In the genomic region with DNA sequence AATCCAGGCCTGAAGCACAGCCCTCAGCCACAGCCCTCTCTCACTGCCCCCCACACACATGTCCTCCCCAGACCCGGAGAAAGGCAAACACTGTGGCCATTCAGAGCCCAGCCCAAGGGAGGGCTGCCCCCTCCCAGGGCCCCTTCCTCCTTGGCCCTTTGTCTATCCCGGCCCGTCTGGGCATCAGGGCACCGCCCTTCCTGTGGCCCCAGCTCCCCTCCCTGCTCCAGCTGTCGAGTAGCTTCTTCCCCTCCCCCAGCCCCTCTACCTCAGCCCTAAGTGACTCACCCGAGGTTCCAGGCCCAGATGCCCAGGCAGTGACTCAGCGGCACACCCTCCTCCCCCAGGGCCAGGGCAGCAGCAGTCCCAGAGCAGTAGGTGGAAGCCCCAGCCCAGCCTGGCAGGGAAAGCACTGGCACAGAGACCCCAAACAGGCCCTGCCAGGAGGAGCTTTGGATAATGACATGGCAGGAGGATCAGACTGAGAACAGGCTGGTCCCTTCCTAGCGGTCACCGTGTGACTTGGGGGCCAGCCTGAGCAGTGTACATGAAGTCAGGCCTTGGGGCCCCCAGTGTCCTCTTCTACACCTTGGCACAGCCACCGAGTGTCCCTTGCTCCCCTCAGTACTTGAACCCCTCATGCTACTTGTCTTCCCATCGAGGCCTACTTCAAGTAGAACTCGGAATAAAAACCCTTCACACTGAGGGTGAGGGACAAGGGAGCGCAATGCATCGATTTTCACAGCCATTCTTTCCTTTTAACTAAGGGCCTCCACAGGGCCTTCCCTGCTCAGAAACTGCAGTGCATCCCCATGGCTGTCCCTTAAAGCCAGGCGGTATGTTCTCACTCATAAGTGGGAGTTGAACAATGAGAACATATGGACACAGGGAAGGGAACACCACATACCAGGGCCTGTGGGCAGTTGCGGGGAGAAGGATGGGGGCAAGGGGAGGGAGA, we compare ENCODE assay signal across 8 cellular contexts. TPM values are rescaled to one million over a fixed set of nuclear protein-coding genes. Genes with fewer than 3 reads are reported as not detected.
DNase-seq lines count a peak whose midpoint lies in the region; ATAC-seq and TF ChIP-seq lines count a peak whose summit lies in the region.

No MANE protein-coding gene starts in this region.

- TF ChIP-seq CTCF in AG10803 (conservative IDR thresholded peaks at IDR 0.05; ENCODE audit: low read length) (no peak), GM23338 (conservative IDR thresholded peaks at IDR 0.05; ENCODE audit: low read depth in 2 of 2) (no peak), lower lobe of right lung (IDR thresholded peaks at IDR 0.05) (no peak)

- ATAC-seq in GM23338 = peak; percentile 69
- ATAC-seq in lower lobe of right lung = peak; percentile 92 to 96

- CTCF ChIA-PET in activated CD4-positive, alpha-beta memory T cell treated with anti-CD3 and anti-CD28 coated beads, Interleukin-2, amount 10 ng/mL, durations not matched to agents 7 days and 5 days (lab: Charles Lee) = interaction anchor here (0.6 to 5.4 kb wide), 10 partner anchors 15 to 56 kb away, joined by 3 to 99 read pairs (median 5); partner anchors contain the start of genes S100A4, S100A5 and S100A6

- peak overlapping the region; percentile 85 for H2AFZ ChIP-seq in GM23338

- H3K36me3 ChIP-seq in GM23338 (ENCODE audit: insufficient read depth) (no peaks in the 10 kb centered on the region), lower lobe of right lung (no peaks in the 10 kb centered on the region)

- intact Hi-C loops in lower lobe of right lung (cut with DNase I) = loop anchor here (5.0 to 10.0 kb wide), 2 partner anchors 34 to 52 kb away; no protein-coding TSS in a partner anchor

- no peaks in the 10 kb centered on the region for H3K36me3 Mint-ChIP-seq in GM23338 (ENCODE audit: low read depth)
- no peaks in the 10 kb centered on the region for H3K36me3 Mint-ChIP-seq in activated CD4-positive, alpha-beta memory T cell treated with anti-CD3 and anti-CD28 coated beads, Interleukin-2, amount 10 ng/mL, durations not matched to agents 7 days and 5 days (ENCODE audit: low read depth)

- H3K9me2 ChIP-seq in GM23338 (ENCODE audit: insufficient read depth) = no peaks in the 10 kb centered on the region

- no peaks in the 10 kb centered on the region for H3K9me3 ChIP-seq in lower lobe of right lung

- H3K9me3 Mint-ChIP-seq in GM23338 = no peaks in the 10 kb centered on the region
- no peaks in the 10 kb centered on the region for H3K9me3 Mint-ChIP-seq in activated CD4-positive, alpha-beta memory T cell treated with anti-CD3 and anti-CD28 coated beads, Interleukin-2, amount 10 ng/mL, durations not matched to agents 7 days and 5 days

- H3K4me3 ChIP-seq in AG10803 (ENCODE audit: low read length) = peak overlapping the region; percentile 40
- H3K4me3 ChIP-seq in GM23338 = 0 out of 2 replicates have a peak overlapping the region, but pooled peaks have one; percentile 17
- peak overlapping the region; percentile 20 for H3K4me3 ChIP-seq in lower lobe of right lung

- POLR2A ChIA-PET in activated CD4-positive, alpha-beta memory T cell treated with anti-CD3 and anti-CD28 coated beads, Interleukin-2, amount 10 ng/mL, durations not matched to agents 7 days and 5 days (lab: Charles Lee) = interaction anchor here (0.8 to 8.2 kb wide), 16 partner anchors 10 to 424 kb away, joined by 3 to 188 read pairs (median 5); partner anchors contain the start of genes CHTOP, RPS27, S100A4 and S100A5

- 0 out of 2 replicates have a peak overlapping the region, but pooled peaks have one; percentile 55 for H3K27ac ChIP-seq in GM23338 (ENCODE audit: low read depth)
- peak overlapping the region; percentile 94 for H3K27ac ChIP-seq in lower lobe of right lung

- H3K4me1 ChIP-seq in GM23338 (ENCODE audit: insufficient read depth) (peaks cover 18% of the 10 kb centered on the region), lower lobe of right lung (peaks cover 42% of the 10 kb centered on the region)

- H3K79me2 ChIP-seq in GM23338 (replicated peaks; ENCODE audit: insufficient read depth) = no peaks in the 10 kb centered on the region

- peaks cover 16% of the 10 kb centered on the region for H3K27me3 Mint-ChIP-seq in GM23338 (ENCODE audit: insufficient read depth, low read depth, poor library complexity)
- no peaks in the 10 kb centered on the region for H3K27me3 Mint-ChIP-seq in activated CD4-positive, alpha-beta memory T cell treated with anti-CD3 and anti-CD28 coated beads, Interleukin-2, amount 10 ng/mL, durations not matched to agents 7 days and 5 days

- H3K27ac Mint-ChIP-seq in GM23338 = peak overlapping the region; percentile 96
- peak overlapping the region; percentile 100 for H3K27ac Mint-ChIP-seq in activated CD4-positive, alpha-beta memory T cell treated with anti-CD3 and anti-CD28 coated beads, Interleukin-2, amount 10 ng/mL, durations not matched to agents 7 days and 5 days

- peaks cover 6% of the 10 kb centered on the region; the same call in 1 of the 2 replicates for H3F3A ChIP-seq in GM23338 (replicated peaks; ENCODE audit: low read depth)

- no peaks in the 10 kb centered on the region for H4K20me1 ChIP-seq in GM23338 (replicated peaks; ENCODE audit: insufficient read depth)

- peaks cover 36% of the 10 kb centered on the region for H3K4me1 Mint-ChIP-seq in GM23338
- peaks cover 47% of the 10 kb centered on the region for H3K4me1 Mint-ChIP-seq in activated CD4-positive, alpha-beta memory T cell treated with anti-CD3 and anti-CD28 coated beads, Interleukin-2, amount 10 ng/mL, durations not matched to agents 7 days and 5 days

- peak overlapping the region; percentile 64 for H3K4me2 ChIP-seq in GM23338

- H3K4me3 Mint-ChIP-seq in GM23338 = peak overlapping the region; percentile 23; the same call in 2 of the 3 replicates
- peak overlapping the region; percentile 44 for H3K4me3 Mint-ChIP-seq in activated CD4-positive, alpha-beta memory T cell treated with anti-CD3 and anti-CD28 coated beads, Interleukin-2, amount 10 ng/mL, durations not matched to agents 7 days and 5 days

- DNase-seq in AG10803 (ENCODE audit: low read depth) (peak; percentile 99), GM23338 (ENCODE audit: low spot score) (peak; percentile 90), NCI-H524 (lab: John Stamatoyannopoulos, UW) (peak; percentile 92 to 95), dermis microvascular lymphatic vessel endothelial cell (ENCODE audit: low read depth in 2 of 2) (peak; percentile 70 to 98), lower lobe of right lung (peak; percentile 98), NCI-H1930 (lab: John Stamatoyannopoulos, UW) (no peak)
- DNase-seq in activated CD4-positive, alpha-beta memory T cell treated with anti-CD3 and anti-CD28 coated beads, Interleukin-2, amount 10 ng/mL, durations not matched to agents 7 days and 5 days = peak; percentile 92
- peak; percentile 66 to 77 (median 76) for DNase-seq in stimulated activated CD4-positive, alpha-beta T cell treated with anti-CD3 and anti-CD28 coated beads, TNF-alpha, amount 100 ng/mL, for 1 hour (ENCODE audit: low read depth in 3 of 3, low spot score in 1 of 3)

- H3K27me3 ChIP-seq in GM23338 (ENCODE audit: insufficient read depth) = no peaks in the 10 kb centered on the region
- H3K27me3 ChIP-seq in lower lobe of right lung (ENCODE audit: low read depth) = no peaks in the 10 kb centered on the region

TF ChIP-seq in GM23338, 12 proteins besides CTCF, POLR2A, EP300 and RAD21:
- TF ChIP-seq JUNB (IDR thresholded peaks at IDR 0.05; ENCODE audit: unreplicated experiment) = no peak
- TF ChIP-seq POLR2AphosphoS5 (IDR thresholded peaks at IDR 0.05; ENCODE audit: low read depth) = peak; percentile 29; the same call in 1 of the 2 replicates

RNA-seq across cellular contexts. Expression of gene S100A2, which starts 1.0 kb away (rescaled TPM):
- total RNA-seq in GM23338 (2014; rRNA removed; shearing (Covaris generic)) = 0.66 TPM in 1 of 2 replicates, not detected in the other
- 0.89 and 1.1 TPM in 2 replicates for polyA plus RNA-seq in GM23338 (2016; fragmentation: Nextera tagmentation; extraction: Ambion mirVana)
- 1 to 10 TPM in 1 of 2 experiments, under 1 TPM in 1; 0.85 to 1.2 TPM for total RNA-seq in activated CD4-positive, alpha-beta memory T cell treated with anti-CD3 and anti-CD28 coated beads, Interleukin-2, amount 10 ng/mL, durations not matched to agents 7 days and 5 days
- total RNA-seq in dermis microvascular lymphatic vessel endothelial cell (0.76 and 2.2 TPM in 2 replicates), lower lobe of right lung (3.8 TPM)

RNA-seq across cellular contexts. Expression of gene S100A3, which starts 17.6 kb away (rescaled TPM):
- total RNA-seq in GM23338 (2014; rRNA removed; shearing (Covaris generic)) = not detected in 2 replicates
- not detected in 2 replicates for polyA plus RNA-seq in GM23338 (2016; fragmentation: Nextera tagmentation; extraction: Ambion mirVana)
- not detected for total RNA-seq in activated CD4-positive, alpha-beta memory T cell treated with anti-CD3 and anti-CD28 coated beads, Interleukin-2, amount 10 ng/mL, durations not matched to agents 7 days and 5 days
- 0.38 and 2.3 TPM in 2 replicates for total RNA-seq in dermis microvascular lymphatic vessel endothelial cell
- total RNA-seq in lower lobe of right lung = 4.5 TPM

RNA-seq across cellular contexts. Expression of gene S100A4, which starts 21.1 kb away (rescaled TPM):
- total RNA-seq in GM23338 (2014; rRNA removed; shearing (Covaris generic)) = 8.2 and 14.2 TPM in 2 replicates
- polyA plus RNA-seq in GM23338 (2016; fragmentation: Nextera tagmentation; extraction: Ambion mirVana) = 34.6 and 36.0 TPM in 2 replicates
- total RNA-seq in activated CD4-positive, alpha-beta memory T cell treated with anti-CD3 and anti-CD28 coated beads, Interleukin-2, amount 10 ng/mL, durations not matched to agents 7 days and 5 days = 1,000 to 10,000 TPM; 1,297 to 1,322 TPM
- total RNA-seq in dermis microvascular lymphatic vessel endothelial cell (2.0 and 35.9 TPM in 2 replicates), lower lobe of right lung (600 TPM)

RNA-seq across cellular contexts. Expression of gene S100A5, which starts 26.0 kb away (rescaled TPM):
- total RNA-seq in GM23338 (2014; rRNA removed; shearing (Covaris generic)) = not detected in 2 replicates
- 0.47 TPM in 1 of 2 replicates, not detected in the other for polyA plus RNA-seq in GM23338 (2016; fragmentation: Nextera tagmentation; extraction: Ambion mirVana)
- total RNA-seq in activated CD4-positive, alpha-beta memory T cell treated with anti-CD3 and anti-CD28 coated beads, Interleukin-2, amount 10 ng/mL, durations not matched to agents 7 days and 5 days = 1 to 10 TPM; 2.2 to 4.7 TPM
- not detected in 2 replicates for total RNA-seq in dermis microvascular lymphatic vessel endothelial cell
- not detected for total RNA-seq in lower lobe of right lung

RNA-seq across cellular contexts. Expression of gene S100A6, which starts 30.9 kb away (rescaled TPM):
- total RNA-seq in GM23338 (2014; rRNA removed; shearing (Covaris generic)) = 7.3 and 9.4 TPM in 2 replicates
- polyA plus RNA-seq in GM23338 (2016; fragmentation: Nextera tagmentation; extraction: Ambion mirVana) = 77.5 and 98.0 TPM in 2 replicates
- 100 to 1,000 TPM; 781 to 799 TPM for total RNA-seq in activated CD4-positive, alpha-beta memory T cell treated with anti-CD3 and anti-CD28 coated beads, Interleukin-2, amount 10 ng/mL, durations not matched to agents 7 days and 5 days
- 377 and 1,309 TPM in 2 replicates for total RNA-seq in dermis microvascular lymphatic vessel endothelial cell
- 1,109 TPM for total RNA-seq in lower lobe of right lung

Comparison
In these comparisons a context has a peak if more than half of its experiments do, and no peak if none do; other contexts are left out.
1. DNase-seq: peak in AG10803 (single experiment), GM23338 (single experiment), NCI-H524 (2 of 2), activated CD4-positive, alpha-beta memory T cell treated with anti-CD3 and anti-CD28 coated beads, Interleukin-2, amount 10 ng/mL, durations not matched to agents 7 days and 5 days (single experiment), dermis microvascular lymphatic vessel endothelial cell (2 of 2), lower lobe of right lung (single experiment) and stimulated activated CD4-positive, alpha-beta T cell treated with anti-CD3 and anti-CD28 coated beads, TNF-alpha, amount 100 ng/mL, for 1 hour (3 of 3); none in NCI-H1930 (0 of 2).
2. RNA of gene S100A4, which starts 21.1 kb away (total RNA-seq): 1,297 to 1,322 TPM in activated CD4-positive, alpha-beta memory T cell treated with anti-CD3 and anti-CD28 coated beads, Interleukin-2, amount 10 ng/mL, durations not matched to agents 7 days and 5 days and 600 TPM in lower lobe of right lung (single experiment); 2.0 to 35.9 TPM in dermis microvascular lymphatic vessel endothelial cell and 8.2 to 14.2 TPM in GM23338; every median in the first group is over 10 times any median in the second.
3. Peak in every context shown above with its lines, with median percentiles within 50 percentile points of each other: H3K4me3 ChIP-seq.